ENCODE assay signal across 24 cellular contexts in the genomic region with DNA sequence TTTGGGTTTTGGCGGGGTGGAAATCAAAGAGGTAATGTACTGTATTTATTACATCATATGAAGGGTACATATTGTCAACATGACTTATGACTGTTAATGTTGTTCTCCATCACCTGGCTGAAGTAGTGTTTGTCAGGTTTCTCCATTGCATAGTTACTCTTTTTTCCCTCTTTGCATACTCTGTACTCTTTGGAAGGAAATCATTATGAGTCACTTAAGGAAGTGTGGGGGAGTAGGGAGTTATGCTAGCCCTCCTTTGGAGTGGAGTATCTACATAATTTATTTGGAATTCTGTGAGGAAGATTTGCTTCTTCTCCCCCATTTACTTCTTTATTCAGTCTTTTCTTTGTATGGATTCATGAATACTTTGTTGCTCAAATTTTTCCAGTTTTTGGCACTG. TPM values are rescaled to one million over a fixed set of nuclear protein-coding genes. Genes with fewer than 3 reads are reported as not detected.
"Had no signal": no experiment of that assay in that cellular context is flagged by ENCODE, and none has a peak within 500 bp of the region (broad histone marks: within the 10 kb centered on the region; RNA-seq: fewer than 3 reads in every experiment).

No MANE protein-coding gene starts in this region.

- ATAC-seq: esophagus mucosa; naive thymus-derived CD4-positive, alpha-beta T cell; right lobe of liver; stimulated activated naive CD8-positive, alpha-beta T cell treated with anti-CD3 and anti-CD28 coated beads, Interleukin-15, Interleukin-2, amounts not matched to agents 100 U/mL and 50 U/mL, for 24 hours had no signal

- FAIRE-seq: keratinocyte had no signal

- H3K27ac ChIP-seq: ovary, right lobe of liver, testis, transverse colon had no signal

- H3K36me3 ChIP-seq: ovary, right lobe of liver, transverse colon had no signal

- DNase-seq: activated CD4-positive, alpha-beta memory T cell treated with anti-CD3 and anti-CD28 coated beads for 36 hours; activated CD4-positive, alpha-beta T cell treated with anti-CD3 and anti-CD28 coated beads, Interleukin-2, amount 10 ng/mL, durations not matched to agents 24 days and 14 days; activated CD4-positive, CD25-positive, alpha-beta regulatory T cell treated with anti-CD3 and anti-CD28 coated beads, Interleukin-2, amount 50 U/mL, for 72 hours; activated CD8-positive, alpha-beta memory T cell treated with anti-CD3 and anti-CD28 coated beads, Interleukin-2, amount 50 U/mL, for 48 hours; activated gamma-delta T cell treated with Interleukin-2 at 50 U/mL for 16 hours; activated naive CD4-positive, alpha-beta T cell treated with anti-CD3 and anti-CD28 coated beads, Interleukin-2, amount 50 U/mL, for 16 hours; activated T-cell treated with anti-CD3 and anti-CD28 coated beads, Interleukin-2, amount 50 U/mL, for 24 hours; amygdala; endodermal cell; head of caudate nucleus; hippocampal formation; naive thymus-derived CD4-positive, alpha-beta T cell; ovary; right lobe of liver; stimulated activated CD4-positive, alpha-beta T cell treated with anti-CD3 and anti-CD28 coated beads, Interleukin-2, amount 100 ng/mL, for 48 hours; stimulated activated naive CD8-positive, alpha-beta T cell treated with anti-CD3 and anti-CD28 coated beads, Interleukin-15, Interleukin-2, amounts not matched to agents 100 U/mL and 50 U/mL, for 24 hours; T-helper 2 cell; testis; transverse colon had no signal

- H3K9me3 ChIP-seq: ovary, right lobe of liver, testis, transverse colon had no signal

- H3K27me3 ChIP-seq: ovary, testis had no signal

- H3K4me1 ChIP-seq: testis had no signal

- H3K4me3 ChIP-seq: ovary, right lobe of liver, testis, transverse colon had no signal

RNA-seq across cellular contexts. Expression of gene PGR, which starts 3.6 kb away (rescaled TPM):
- total RNA-seq: activated CD4-positive, alpha-beta memory T cell treated with anti-CD3 and anti-CD28 coated beads for 36 hours; activated CD4-positive, alpha-beta T cell treated with anti-CD3 and anti-CD28 coated beads, Interleukin-2, amount 10 ng/mL, durations not matched to agents 24 days and 14 days; endodermal cell; naive thymus-derived CD4-positive, alpha-beta T cell; progenitor cell of endocrine pancreas; skeletal muscle tissue had no signal
- polyA plus RNA-seq: keratinocyte; naive thymus-derived CD4-positive, alpha-beta T cell; neural cell had no signal
